Comparison of ENCODE assay signal across 18 cellular contexts in the genomic region with DNA sequence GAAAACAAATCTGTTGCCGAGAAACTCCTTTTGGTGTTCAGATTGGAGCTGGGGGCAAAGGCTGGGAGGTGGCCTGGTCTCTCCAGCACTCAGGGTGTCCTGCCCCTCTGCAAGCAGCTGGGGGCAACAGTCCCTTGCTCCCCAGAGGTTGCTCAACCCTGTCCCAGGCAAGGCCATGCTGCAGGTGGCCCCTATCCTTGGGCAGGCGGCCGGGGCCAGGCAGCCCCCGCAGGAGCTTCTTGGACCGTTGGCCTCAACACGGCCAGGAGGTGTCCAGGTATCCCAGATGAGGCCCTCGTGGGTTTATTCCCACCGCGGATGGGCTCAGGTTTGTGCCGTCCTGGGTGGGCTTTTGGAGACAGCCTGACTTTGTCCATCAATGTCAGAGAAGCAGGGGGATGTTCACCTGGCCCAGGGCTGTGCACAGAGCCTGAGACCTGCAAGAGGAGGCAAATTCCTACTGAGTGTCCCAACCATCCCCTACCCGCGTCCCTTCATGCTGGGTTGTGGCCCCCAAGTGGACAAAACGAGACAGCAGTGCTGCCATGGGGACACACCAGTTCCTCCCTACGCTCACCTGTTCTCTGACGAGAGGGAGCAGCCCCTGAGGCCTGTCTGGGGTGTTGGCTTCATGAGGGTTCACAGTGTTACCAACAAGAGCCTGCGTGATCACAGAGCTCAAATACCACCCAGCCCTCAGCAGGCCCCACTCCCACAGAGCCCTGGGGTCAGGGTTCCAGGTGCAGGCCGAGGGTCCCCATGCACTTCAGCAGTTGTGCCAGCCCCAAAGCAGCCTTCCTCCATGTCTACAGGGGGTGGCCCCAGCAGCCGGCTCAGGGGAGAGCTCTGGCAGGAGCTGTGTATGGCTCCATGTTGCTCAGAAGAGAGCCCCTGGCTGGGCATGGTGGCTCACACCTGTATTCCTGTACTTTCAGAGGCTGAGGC. TPM values are rescaled to one million over a fixed set of nuclear protein-coding genes. Genes with fewer than 3 reads are reported as not detected.
"Had no signal": no experiment of that assay in that cellular context is flagged by ENCODE, and none has a peak within 500 bp of the region (broad histone marks: within the 10 kb centered on the region; RNA-seq: fewer than 3 reads in every experiment).

No MANE protein-coding gene starts in this region.

- H3K27ac ChIP-seq: dorsolateral prefrontal cortex, esophagus muscularis mucosa, spleen, thoracic aorta, vagina had no signal

- H3K9me3 ChIP-seq: thoracic aorta, vagina had no signal

- DNase-seq: left cardiac atrium; naive B cell; retina; spleen; stimulated activated naive CD4-positive, alpha-beta T cell treated with Interleukin-2 at 50 U/mL for 16 hours had no signal

- H3K36me3 Mint-ChIP-seq: type B pancreatic cell had no signal

- H3K4me3 Mint-ChIP-seq: activated T-cell treated with anti-CD3 and anti-CD28 coated beads, Interleukin-2, amount 50 U/mL, for 24 hours; activated T-helper 17 cell treated with anti-CD3 and anti-CD28 coated beads, Interleukin-2, amount 50 U/mL, for 72 hours; central memory CD8-positive, alpha-beta T cell; effector memory CD8-positive, alpha-beta T cell; memory B cell; type B pancreatic cell; WTC11 had no signal

- H3K4me3 ChIP-seq: dorsolateral prefrontal cortex, esophagus muscularis mucosa, spleen, thoracic aorta, vagina had no signal

- H3K27ac Mint-ChIP-seq: activated naive CD4-positive, alpha-beta T cell treated with anti-CD3 and anti-CD28 coated beads, Interleukin-2, amount 50 U/mL, for 72 hours; activated T-cell treated with anti-CD3 and anti-CD28 coated beads, Interleukin-2, amount 50 U/mL, for 24 hours; activated T-helper 17 cell treated with anti-CD3 and anti-CD28 coated beads, Interleukin-2, amount 50 U/mL, for 72 hours; effector memory CD8-positive, alpha-beta T cell; memory B cell; type B pancreatic cell; WTC11 had no signal

- ATAC-seq: effector memory CD8-positive, alpha-beta T cell had no signal

- H3K4me1 Mint-ChIP-seq: activated T-helper 17 cell treated with anti-CD3 and anti-CD28 coated beads, Interleukin-2, amount 50 U/mL, for 72 hours; WTC11 had no signal

- H3K36me3 ChIP-seq: esophagus muscularis mucosa, spleen, thoracic aorta, vagina had no signal

- H3K4me1 ChIP-seq: esophagus muscularis mucosa, vagina had no signal

- H3K27me3 Mint-ChIP-seq: activated T-cell treated with anti-CD3 and anti-CD28 coated beads, Interleukin-2, amount 50 U/mL, for 24 hours; activated T-helper 17 cell treated with anti-CD3 and anti-CD28 coated beads, Interleukin-2, amount 50 U/mL, for 72 hours; central memory CD8-positive, alpha-beta T cell; effector memory CD8-positive, alpha-beta T cell; type B pancreatic cell had no signal

- H3K27me3 ChIP-seq: vagina had no signal

RNA-seq across cellular contexts. Expression of gene CCDC187, which starts 9.5 kb away (rescaled TPM):
- total RNA-seq: esophagus muscularis mucosa, left cardiac atrium, omental fat pad, thoracic aorta, vagina had no signal
